ENCODE assay signal across 1 cellular context in genomic region chr2:142878061-142878741, GRCh38.
TF ChIP-seq lines count a peak whose summit lies in the region.

No MANE protein-coding gene starts in this region.

TF ChIP-seq in HepG2, 621 proteins besides CTCF, POLR2A, EP300 and RAD21 (continued from another document and continues in another):
- TF ChIP-seq, protein P1, sequence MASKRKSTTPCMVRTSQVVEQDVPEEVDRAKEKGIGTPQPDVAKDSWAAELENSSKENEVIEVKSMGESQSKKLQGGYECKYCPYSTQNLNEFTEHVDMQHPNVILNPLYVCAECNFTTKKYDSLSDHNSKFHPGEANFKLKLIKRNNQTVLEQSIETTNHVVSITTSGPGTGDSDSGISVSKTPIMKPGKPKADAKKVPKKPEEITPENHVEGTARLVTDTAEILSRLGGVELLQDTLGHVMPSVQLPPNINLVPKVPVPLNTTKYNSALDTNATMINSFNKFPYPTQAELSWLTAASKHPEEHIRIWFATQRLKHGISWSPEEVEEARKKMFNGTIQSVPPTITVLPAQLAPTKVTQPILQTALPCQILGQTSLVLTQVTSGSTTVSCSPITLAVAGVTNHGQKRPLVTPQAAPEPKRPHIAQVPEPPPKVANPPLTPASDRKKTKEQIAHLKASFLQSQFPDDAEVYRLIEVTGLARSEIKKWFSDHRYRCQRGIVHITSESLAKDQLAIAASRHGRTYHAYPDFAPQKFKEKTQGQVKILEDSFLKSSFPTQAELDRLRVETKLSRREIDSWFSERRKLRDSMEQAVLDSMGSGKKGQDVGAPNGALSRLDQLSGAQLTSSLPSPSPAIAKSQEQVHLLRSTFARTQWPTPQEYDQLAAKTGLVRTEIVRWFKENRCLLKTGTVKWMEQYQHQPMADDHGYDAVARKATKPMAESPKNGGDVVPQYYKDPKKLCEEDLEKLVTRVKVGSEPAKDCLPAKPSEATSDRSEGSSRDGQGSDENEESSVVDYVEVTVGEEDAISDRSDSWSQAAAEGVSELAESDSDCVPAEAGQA (IDR thresholded peaks at IDR 0.05; ENCODE audit: low read depth), result no peak
- TF ChIP-seq, protein P1 (CRISPR knock-in tag; IDR thresholded peaks at IDR 0.05; ENCODE audit: borderline replicate concordance), result no peak
- TF ChIP-seq, protein P2, sequence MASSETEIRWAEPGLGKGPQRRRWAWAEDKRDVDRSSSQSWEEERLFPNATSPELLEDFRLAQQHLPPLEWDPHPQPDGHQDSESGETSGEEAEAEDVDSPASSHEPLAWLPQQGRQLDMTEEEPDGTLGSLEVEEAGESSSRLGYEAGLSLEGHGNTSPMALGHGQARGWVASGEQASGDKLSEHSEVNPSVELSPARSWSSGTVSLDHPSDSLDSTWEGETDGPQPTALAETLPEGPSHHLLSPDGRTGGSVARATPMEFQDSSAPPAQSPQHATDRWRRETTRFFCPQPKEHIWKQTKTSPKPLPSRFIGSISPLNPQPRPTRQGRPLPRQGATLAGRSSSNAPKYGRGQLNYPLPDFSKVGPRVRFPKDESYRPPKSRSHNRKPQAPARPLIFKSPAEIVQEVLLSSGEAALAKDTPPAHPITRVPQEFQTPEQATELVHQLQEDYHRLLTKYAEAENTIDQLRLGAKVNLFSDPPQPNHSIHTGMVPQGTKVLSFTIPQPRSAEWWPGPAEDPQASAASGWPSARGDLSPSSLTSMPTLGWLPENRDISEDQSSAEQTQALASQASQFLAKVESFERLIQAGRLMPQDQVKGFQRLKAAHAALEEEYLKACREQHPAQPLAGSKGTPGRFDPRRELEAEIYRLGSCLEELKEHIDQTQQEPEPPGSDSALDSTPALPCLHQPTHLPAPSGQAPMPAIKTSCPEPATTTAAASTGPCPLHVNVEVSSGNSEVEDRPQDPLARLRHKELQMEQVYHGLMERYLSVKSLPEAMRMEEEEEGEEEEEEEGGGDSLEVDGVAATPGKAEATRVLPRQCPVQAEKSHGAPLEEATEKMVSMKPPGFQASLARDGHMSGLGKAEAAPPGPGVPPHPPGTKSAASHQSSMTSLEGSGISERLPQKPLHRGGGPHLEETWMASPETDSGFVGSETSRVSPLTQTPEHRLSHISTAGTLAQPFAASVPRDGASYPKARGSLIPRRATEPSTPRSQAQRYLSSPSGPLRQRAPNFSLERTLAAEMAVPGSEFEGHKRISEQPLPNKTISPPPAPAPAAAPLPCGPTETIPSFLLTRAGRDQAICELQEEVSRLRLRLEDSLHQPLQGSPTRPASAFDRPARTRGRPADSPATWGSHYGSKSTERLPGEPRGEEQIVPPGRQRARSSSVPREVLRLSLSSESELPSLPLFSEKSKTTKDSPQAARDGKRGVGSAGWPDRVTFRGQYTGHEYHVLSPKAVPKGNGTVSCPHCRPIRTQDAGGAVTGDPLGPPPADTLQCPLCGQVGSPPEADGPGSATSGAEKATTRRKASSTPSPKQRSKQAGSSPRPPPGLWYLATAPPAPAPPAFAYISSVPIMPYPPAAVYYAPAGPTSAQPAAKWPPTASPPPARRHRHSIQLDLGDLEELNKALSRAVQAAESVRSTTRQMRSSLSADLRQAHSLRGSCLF (CRISPR knock-in tag; IDR thresholded peaks at IDR 0.05; ENCODE audit: borderline replicate concordance), result no peak
- TF ChIP-seq BRD4 (CRISPR knock-in tag; IDR thresholded peaks at IDR 0.05), result no peak
- TF ChIP-seq ATF7-NPFF (CRISPR knock-in tag; IDR thresholded peaks at IDR 0.05; ENCODE audit: low read depth), result no peak
- no peak for TF ChIP-seq TCF7L2 (IDR thresholded peaks at IDR 0.05; ENCODE audit: low read depth, low read length)
- TF ChIP-seq ISL2 (CRISPR knock-in tag; IDR thresholded peaks at IDR 0.05), result peak; percentile 20; the same call in 1 of the 2 replicates
- no peak for TF ChIP-seq TBX2 (CRISPR knock-in tag; IDR thresholded peaks at IDR 0.05; ENCODE audit: borderline replicate concordance)
- TF ChIP-seq, protein P3, sequence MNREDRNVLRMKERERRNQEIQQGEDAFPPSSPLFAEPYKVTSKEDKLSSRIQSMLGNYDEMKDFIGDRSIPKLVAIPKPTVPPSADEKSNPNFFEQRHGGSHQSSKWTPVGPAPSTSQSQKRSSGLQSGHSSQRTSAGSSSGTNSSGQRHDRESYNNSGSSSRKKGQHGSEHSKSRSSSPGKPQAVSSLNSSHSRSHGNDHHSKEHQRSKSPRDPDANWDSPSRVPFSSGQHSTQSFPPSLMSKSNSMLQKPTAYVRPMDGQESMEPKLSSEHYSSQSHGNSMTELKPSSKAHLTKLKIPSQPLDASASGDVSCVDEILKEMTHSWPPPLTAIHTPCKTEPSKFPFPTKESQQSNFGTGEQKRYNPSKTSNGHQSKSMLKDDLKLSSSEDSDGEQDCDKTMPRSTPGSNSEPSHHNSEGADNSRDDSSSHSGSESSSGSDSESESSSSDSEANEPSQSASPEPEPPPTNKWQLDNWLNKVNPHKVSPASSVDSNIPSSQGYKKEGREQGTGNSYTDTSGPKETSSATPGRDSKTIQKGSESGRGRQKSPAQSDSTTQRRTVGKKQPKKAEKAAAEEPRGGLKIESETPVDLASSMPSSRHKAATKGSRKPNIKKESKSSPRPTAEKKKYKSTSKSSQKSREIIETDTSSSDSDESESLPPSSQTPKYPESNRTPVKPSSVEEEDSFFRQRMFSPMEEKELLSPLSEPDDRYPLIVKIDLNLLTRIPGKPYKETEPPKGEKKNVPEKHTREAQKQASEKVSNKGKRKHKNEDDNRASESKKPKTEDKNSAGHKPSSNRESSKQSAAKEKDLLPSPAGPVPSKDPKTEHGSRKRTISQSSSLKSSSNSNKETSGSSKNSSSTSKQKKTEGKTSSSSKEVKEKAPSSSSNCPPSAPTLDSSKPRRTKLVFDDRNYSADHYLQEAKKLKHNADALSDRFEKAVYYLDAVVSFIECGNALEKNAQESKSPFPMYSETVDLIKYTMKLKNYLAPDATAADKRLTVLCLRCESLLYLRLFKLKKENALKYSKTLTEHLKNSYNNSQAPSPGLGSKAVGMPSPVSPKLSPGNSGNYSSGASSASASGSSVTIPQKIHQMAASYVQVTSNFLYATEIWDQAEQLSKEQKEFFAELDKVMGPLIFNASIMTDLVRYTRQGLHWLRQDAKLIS (CRISPR knock-in tag; IDR thresholded peaks at IDR 0.05), result 0 out of 2 replicates have a peak, but pooled peaks have one; percentile 23
- TF ChIP-seq ZNF577 (CRISPR knock-in tag; IDR thresholded peaks at IDR 0.05; ENCODE audit: borderline replicate concordance, low read depth), result no peak
- TF ChIP-seq ZNF589 (CRISPR knock-in tag; conservative IDR thresholded peaks at IDR 0.05), result no peak
- TF ChIP-seq, protein P4, sequence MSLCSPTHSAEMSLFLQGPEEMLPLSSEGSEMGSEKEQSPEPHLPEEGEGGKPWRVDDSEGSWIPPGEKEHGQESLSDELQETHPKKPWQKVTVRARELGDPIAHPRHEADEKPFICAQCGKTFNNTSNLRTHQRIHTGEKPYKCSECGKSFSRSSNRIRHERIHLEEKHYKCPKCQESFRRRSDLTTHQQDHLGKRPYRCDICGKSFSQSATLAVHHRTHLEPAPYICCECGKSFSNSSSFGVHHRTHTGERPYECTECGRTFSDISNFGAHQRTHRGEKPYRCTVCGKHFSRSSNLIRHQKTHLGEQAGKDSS (CRISPR knock-in tag; IDR thresholded peaks at IDR 0.05; ENCODE audit: borderline replicate concordance, low read depth), result no peak
- TF ChIP-seq FOXA1 (IDR thresholded peaks at IDR 0.05), result no peak
- 0 out of 2 replicates have a peak, but pooled peaks have one; percentile 18 for TF ChIP-seq FOXA1 (CRISPR knock-in tag; IDR thresholded peaks at IDR 0.05)
- TF ChIP-seq HNRNPUL1 (IDR thresholded peaks at IDR 0.05; ENCODE audit: low read depth, low read length), result 0 out of 2 replicates have a peak, but pooled peaks have one; percentile 40
- TF ChIP-seq, protein P5, sequence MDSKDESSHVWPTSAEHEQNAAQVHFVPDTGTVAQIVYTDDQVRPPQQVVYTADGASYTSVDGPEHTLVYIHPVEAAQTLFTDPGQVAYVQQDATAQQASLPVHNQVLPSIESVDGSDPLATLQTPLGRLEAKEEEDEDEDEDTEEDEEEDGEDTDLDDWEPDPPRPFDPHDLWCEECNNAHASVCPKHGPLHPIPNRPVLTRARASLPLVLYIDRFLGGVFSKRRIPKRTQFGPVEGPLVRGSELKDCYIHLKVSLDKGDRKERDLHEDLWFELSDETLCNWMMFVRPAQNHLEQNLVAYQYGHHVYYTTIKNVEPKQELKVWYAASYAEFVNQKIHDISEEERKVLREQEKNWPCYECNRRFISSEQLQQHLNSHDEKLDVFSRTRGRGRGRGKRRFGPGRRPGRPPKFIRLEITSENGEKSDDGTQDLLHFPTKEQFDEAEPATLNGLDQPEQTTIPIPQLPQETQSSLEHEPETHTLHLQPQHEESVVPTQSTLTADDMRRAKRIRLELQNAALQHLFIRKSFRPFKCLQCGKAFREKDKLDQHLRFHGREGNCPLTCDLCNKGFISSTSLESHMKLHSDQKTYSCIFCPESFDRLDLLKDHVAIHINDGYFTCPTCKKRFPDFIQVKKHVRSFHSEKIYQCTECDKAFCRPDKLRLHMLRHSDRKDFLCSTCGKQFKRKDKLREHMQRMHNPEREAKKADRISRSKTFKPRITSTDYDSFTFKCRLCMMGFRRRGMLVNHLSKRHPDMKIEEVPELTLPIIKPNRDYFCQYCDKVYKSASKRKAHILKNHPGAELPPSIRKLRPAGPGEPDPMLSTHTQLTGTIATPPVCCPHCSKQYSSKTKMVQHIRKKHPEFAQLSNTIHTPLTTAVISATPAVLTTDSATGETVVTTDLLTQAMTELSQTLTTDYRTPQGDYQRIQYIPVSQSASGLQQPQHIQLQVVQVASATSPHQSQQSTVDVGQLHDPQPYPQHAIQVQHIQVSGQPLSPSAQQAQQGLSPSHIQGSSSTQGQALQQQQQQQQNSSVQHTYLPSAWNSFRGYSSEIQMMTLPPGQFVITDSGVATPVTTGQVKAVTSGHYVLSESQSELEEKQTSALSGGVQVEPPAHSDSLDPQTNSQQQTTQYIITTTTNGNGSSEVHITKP (CRISPR knock-in tag; IDR thresholded peaks at IDR 0.05; ENCODE audit: low read depth), result no peak
- TF ChIP-seq ZNF44 (CRISPR knock-in tag; IDR thresholded peaks at IDR 0.05), result no peak
- no peak for TF ChIP-seq ARNTL (CRISPR knock-in tag; IDR thresholded peaks at IDR 0.05)
- TF ChIP-seq, protein P6, sequence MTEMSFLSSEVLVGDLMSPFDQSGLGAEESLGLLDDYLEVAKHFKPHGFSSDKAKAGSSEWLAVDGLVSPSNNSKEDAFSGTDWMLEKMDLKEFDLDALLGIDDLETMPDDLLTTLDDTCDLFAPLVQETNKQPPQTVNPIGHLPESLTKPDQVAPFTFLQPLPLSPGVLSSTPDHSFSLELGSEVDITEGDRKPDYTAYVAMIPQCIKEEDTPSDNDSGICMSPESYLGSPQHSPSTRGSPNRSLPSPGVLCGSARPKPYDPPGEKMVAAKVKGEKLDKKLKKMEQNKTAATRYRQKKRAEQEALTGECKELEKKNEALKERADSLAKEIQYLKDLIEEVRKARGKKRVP (CRISPR knock-in tag; IDR thresholded peaks at IDR 0.05), result no peak
- no peak for TF ChIP-seq ZNF766 (CRISPR knock-in tag; IDR thresholded peaks at IDR 0.05; ENCODE audit: borderline replicate concordance)
- no peak for TF ChIP-seq SOX13 (IDR thresholded peaks at IDR 0.05)
- peak in 1 of 2 experiments; percentile 61; a peak in 1 of 4 replicates for TF ChIP-seq SOX13 (CRISPR knock-in tag; conservative IDR thresholded peaks at IDR 0.05 in 1 of 2, IDR thresholded peaks at IDR 0.05 in 1 of 2)
- TF ChIP-seq ZNF317 (CRISPR knock-in tag; IDR thresholded peaks at IDR 0.05), result no peak
- TF ChIP-seq FIP1L1 (IDR thresholded peaks at IDR 0.05; ENCODE audit: borderline replicate concordance, insufficient read depth, low read depth, low read length), result no peak
- no peak; the same call in 1 of the 2 replicates for TF ChIP-seq ZFY (CRISPR knock-in tag; IDR thresholded peaks at IDR 0.05)
- TF ChIP-seq TARDBP (CRISPR knock-in tag; IDR thresholded peaks at IDR 0.05), result peak; percentile 14; the same call in 1 of the 2 replicates
- no peak for TF ChIP-seq PCBP2 (optimal IDR thresholded peaks at IDR 0.05; ENCODE audit: low read depth, low read length, poor library complexity, severe bottlenecking)
- no peak for TF ChIP-seq ZNF567 (CRISPR knock-in tag; IDR thresholded peaks at IDR 0.05; ENCODE audit: borderline replicate concordance)
- TF ChIP-seq ZNF782 (CRISPR knock-in tag; IDR thresholded peaks at IDR 0.05; ENCODE audit: borderline replicate concordance), result no peak
- no peak for TF ChIP-seq ZNF34 (CRISPR knock-in tag; IDR thresholded peaks at IDR 0.05; ENCODE audit: borderline replicate concordance)
- TF ChIP-seq SIX1 (CRISPR knock-in tag; IDR thresholded peaks at IDR 0.05; ENCODE audit: borderline replicate concordance), result peak; percentile 51; the same call in 1 of the 2 replicates
- no peak for TF ChIP-seq ZZZ3 (CRISPR knock-in tag; IDR thresholded peaks at IDR 0.05; ENCODE audit: borderline replicate concordance)
- no peak for TF ChIP-seq CBX2 (IDR thresholded peaks at IDR 0.05; ENCODE audit: low read depth, low read length)
- TF ChIP-seq CBX2 (CRISPR knock-in tag; IDR thresholded peaks at IDR 0.05; ENCODE audit: low read depth), result no peak
- TF ChIP-seq KLF12 (CRISPR knock-in tag; IDR thresholded peaks at IDR 0.05; ENCODE audit: borderline replicate concordance), result no peak
- TF ChIP-seq MIXL1 (CRISPR knock-in tag; IDR thresholded peaks at IDR 0.05), result peak; percentile 66
- no peak for TF ChIP-seq ZNF557 (CRISPR knock-in tag; IDR thresholded peaks at IDR 0.05)
- TF ChIP-seq RXRB (CRISPR knock-in tag; IDR thresholded peaks at IDR 0.05; ENCODE audit: borderline replicate concordance), result peak; percentile 42; the same call in 1 of the 2 replicates
- TF ChIP-seq, protein P7, sequence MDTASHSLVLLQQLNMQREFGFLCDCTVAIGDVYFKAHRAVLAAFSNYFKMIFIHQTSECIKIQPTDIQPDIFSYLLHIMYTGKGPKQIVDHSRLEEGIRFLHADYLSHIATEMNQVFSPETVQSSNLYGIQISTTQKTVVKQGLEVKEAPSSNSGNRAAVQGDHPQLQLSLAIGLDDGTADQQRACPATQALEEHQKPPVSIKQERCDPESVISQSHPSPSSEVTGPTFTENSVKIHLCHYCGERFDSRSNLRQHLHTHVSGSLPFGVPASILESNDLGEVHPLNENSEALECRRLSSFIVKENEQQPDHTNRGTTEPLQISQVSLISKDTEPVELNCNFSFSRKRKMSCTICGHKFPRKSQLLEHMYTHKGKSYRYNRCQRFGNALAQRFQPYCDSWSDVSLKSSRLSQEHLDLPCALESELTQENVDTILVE (CRISPR knock-in tag; IDR thresholded peaks at IDR 0.05), result no peak
- TF ChIP-seq ARNT2 (CRISPR knock-in tag; IDR thresholded peaks at IDR 0.05; ENCODE audit: low read depth), result no peak
- TF ChIP-seq CBX5 (CRISPR knock-in tag; IDR thresholded peaks at IDR 0.05; ENCODE audit: borderline replicate concordance), result no peak
- TF ChIP-seq ZNF337 (CRISPR knock-in tag; IDR thresholded peaks at IDR 0.05; ENCODE audit: borderline replicate concordance, low read depth), result no peak
- no peak for TF ChIP-seq PPARG (CRISPR knock-in tag; conservative IDR thresholded peaks at IDR 0.05)
